9 cellular contexts compared by ENCODE assay signal in the genomic region with DNA sequence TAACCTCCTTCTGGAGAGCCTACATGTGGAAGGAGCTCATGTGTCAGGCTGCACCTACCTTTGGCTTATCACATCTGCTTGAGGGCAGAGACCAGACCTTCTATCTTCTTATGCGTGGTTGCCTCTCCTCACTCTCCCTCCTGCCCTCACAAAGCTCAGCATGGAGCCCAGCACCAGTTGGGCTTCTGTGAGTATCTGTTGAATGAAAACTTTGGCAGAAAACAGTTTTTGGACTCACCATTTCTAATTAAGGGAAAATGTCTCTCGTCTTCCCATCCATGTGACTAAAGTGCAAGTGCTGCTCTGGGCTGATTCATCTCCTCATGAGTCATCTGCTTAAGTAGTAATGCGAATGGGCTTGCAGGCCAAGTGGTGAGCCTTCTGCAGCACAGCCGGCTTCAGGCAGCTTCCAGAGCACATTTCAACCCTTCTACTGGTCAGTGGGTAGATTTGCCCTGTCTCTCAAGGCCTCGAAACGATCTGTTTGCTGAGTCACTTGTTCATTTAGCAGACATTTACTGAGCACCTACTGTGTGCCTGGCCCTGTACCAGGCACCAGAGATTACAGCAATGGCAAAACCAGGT.
A peak's percentile ranks its signal among the peaks of the same experiment; 100 is the strongest.
DNase-seq lines count a peak whose midpoint lies in the region; ATAC-seq and TF ChIP-seq lines count a peak whose summit lies in the region.
"Had no signal": no experiment of that assay in that cellular context is flagged by ENCODE, and none has a peak within 500 bp of the region (broad histone marks: within the 10 kb centered on the region; RNA-seq: fewer than 3 reads in every experiment).

No MANE protein-coding gene starts in this region.

- DNase-seq in MCF 10A (ENCODE audit: unreplicated experiment) (peak; percentile 94), breast epithelium (ENCODE audit: low spot score in 2 of 2) (no peak), right atrium auricular region (ENCODE audit: low spot score) (peak; percentile 72), ureter (ENCODE audit: low spot score) (peak; percentile 47), NCI-H1105 (lab: John Stamatoyannopoulos, UW) (no peak)

- POLR2A ChIA-PET in MCF 10A (lab: Yijun Ruan, JAX): interaction anchor here (0.8 to 5.2 kb wide), 6 partner anchors 10 to 226 kb away, joined by 3 to 53 read pairs (median 4); a partner anchor contains a TSS

- no peak for TF ChIP-seq POLR2A in breast epithelium (IDR thresholded peaks at IDR 0.05)

- H3K4me1 ChIP-seq in breast epithelium: no peaks in the 10 kb centered on the region
- peaks cover 0 to 46% of the 10 kb centered on the region in 2 donors for H3K4me1 ChIP-seq in right atrium auricular region

- BruUV-seq in MCF 10A (replicated peaks; lab: Mats Ljungman, UMichigan): no TSS peak

- H3K27me3 Mint-ChIP-seq in MCF 10A (ENCODE audit: insufficient read depth, unreplicated experiment): no peaks in the 10 kb centered on the region
- H3K27me3 Mint-ChIP-seq: memory B cell had no signal

- H3K4me3 Mint-ChIP-seq in MCF 10A (ENCODE audit: unreplicated experiment): peak overlapping the region; percentile 1
- H3K4me3 Mint-ChIP-seq: memory B cell had no signal

- H3K4me1 Mint-ChIP-seq in MCF 10A (ENCODE audit: insufficient read depth, unreplicated experiment): peaks cover 31% of the 10 kb centered on the region

- H3K27me3 ChIP-seq in breast epithelium (no peaks in the 10 kb centered on the region), right atrium auricular region (no peaks in the 10 kb centered on the region)

- no peak for TF ChIP-seq CTCF in MCF 10A (IDR thresholded peaks at IDR 0.05; ENCODE audit: unreplicated experiment)
- no peak for TF ChIP-seq CTCF in breast epithelium (IDR thresholded peaks at IDR 0.05)
- TF ChIP-seq CTCF in right atrium auricular region (IDR thresholded peaks at IDR 0.05): no peak

- peak overlapping the region; percentile 85 for H3K27ac Mint-ChIP-seq in MCF 10A (ENCODE audit: low read depth, unreplicated experiment)
- H3K27ac Mint-ChIP-seq: memory B cell had no signal

- H3K27ac ChIP-seq in breast epithelium (peak overlapping the region in 1 of 2 donors; percentile 27), right atrium auricular region (peak overlapping the region; percentile 18 to 48)

- H3K9me3 ChIP-seq in breast epithelium (no peaks in the 10 kb centered on the region), right atrium auricular region (no peaks in the 10 kb centered on the region)

- H3K4me3 ChIP-seq in breast epithelium (no peak overlapping the region), right atrium auricular region (no peak overlapping the region)

- intact Hi-C loops in MCF 10A (cut with micrococcal nuclease) (loop anchor here (10.0 kb wide), 2 partner anchors 168 to 868 kb away; no protein-coding TSS in a partner anchor), breast epithelium (cut with DNase I; ENCODE audit: low total_unique reads) (no loop called here)

- no peaks in the 10 kb centered on the region for H3K36me3 ChIP-seq in breast epithelium
- no peaks in the 10 kb centered on the region for H3K36me3 ChIP-seq in right atrium auricular region

- H3K9me3 Mint-ChIP-seq in MCF 10A (ENCODE audit: unreplicated experiment): no peaks in the 10 kb centered on the region
- H3K9me3 Mint-ChIP-seq: memory B cell had no signal

- CTCF ChIA-PET in MCF 10A (lab: Yijun Ruan, JAX): interaction anchor here (0.6 to 1.5 kb wide), 6 partner anchors 14 to 869 kb away, joined by 3 to 14 read pairs (median 4); no protein-coding TSS in a partner anchor

- ATAC-seq in SK-N-SH treated with all-trans-retinoic acid at 6 μM for 48 hours (peak; percentile 95), GM21717 (IDR thresholded peaks at IDR 0.05; ENCODE audit: unreplicated experiment) (no peak), HG02973 (IDR thresholded peaks at IDR 0.05; ENCODE audit: unreplicated experiment) (no peak)

- no peaks in the 10 kb centered on the region for H3K36me3 Mint-ChIP-seq in MCF 10A (ENCODE audit: insufficient read depth, unreplicated experiment)

TF ChIP-seq in SK-N-SH treated with all-trans-retinoic acid at 6 μM for 48 hours, 23 proteins besides CTCF, POLR2A, EP300 and RAD21:
- TF ChIP-seq SNAI2 (CRISPR knock-in tag; IDR thresholded peaks at IDR 0.05) (peak; percentile 20; the same call in 1 of the 2 replicates), ZFP3 (CRISPR knock-in tag; IDR thresholded peaks at IDR 0.05) (peak; percentile 51; the same call in 1 of the 2 replicates), ZFP30 (CRISPR knock-in tag; IDR thresholded peaks at IDR 0.05) (no peak), ZNF565 (CRISPR knock-in tag; conservative IDR thresholded peaks at IDR 0.05; ENCODE audit: low read depth) (no peak), ISL1 (CRISPR knock-in tag; IDR thresholded peaks at IDR 0.05) (peak; percentile 54), CSDC2 (CRISPR knock-in tag; IDR thresholded peaks at IDR 0.05) (0 out of 2 replicates have a peak, but pooled peaks have one; percentile 71)
- TF ChIP-seq, protein P1, sequence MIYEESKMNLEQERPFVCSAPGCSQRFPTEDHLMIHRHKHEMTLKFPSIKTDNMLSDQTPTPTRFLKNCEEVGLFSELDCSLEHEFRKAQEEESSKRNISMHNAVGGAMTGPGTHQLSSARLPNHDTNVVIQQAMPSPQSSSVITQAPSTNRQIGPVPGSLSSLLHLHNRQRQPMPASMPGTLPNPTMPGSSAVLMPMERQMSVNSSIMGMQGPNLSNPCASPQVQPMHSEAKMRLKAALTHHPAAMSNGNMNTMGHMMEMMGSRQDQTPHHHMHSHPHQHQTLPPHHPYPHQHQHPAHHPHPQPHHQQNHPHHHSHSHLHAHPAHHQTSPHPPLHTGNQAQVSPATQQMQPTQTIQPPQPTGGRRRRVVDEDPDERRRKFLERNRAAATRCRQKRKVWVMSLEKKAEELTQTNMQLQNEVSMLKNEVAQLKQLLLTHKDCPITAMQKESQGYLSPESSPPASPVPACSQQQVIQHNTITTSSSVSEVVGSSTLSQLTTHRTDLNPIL (CRISPR knock-in tag; IDR thresholded peaks at IDR 0.05; ENCODE audit: low read depth): no peak
- TF ChIP-seq, protein P2, sequence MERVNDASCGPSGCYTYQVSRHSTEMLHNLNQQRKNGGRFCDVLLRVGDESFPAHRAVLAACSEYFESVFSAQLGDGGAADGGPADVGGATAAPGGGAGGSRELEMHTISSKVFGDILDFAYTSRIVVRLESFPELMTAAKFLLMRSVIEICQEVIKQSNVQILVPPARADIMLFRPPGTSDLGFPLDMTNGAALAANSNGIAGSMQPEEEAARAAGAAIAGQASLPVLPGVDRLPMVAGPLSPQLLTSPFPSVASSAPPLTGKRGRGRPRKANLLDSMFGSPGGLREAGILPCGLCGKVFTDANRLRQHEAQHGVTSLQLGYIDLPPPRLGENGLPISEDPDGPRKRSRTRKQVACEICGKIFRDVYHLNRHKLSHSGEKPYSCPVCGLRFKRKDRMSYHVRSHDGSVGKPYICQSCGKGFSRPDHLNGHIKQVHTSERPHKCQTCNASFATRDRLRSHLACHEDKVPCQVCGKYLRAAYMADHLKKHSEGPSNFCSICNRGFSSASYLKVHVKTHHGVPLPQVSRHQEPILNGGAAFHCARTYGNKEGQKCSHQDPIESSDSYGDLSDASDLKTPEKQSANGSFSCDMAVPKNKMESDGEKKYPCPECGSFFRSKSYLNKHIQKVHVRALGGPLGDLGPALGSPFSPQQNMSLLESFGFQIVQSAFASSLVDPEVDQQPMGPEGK (CRISPR knock-in tag; IDR thresholded peaks at IDR 0.05; ENCODE audit: borderline replicate concordance): no peak

Comparison
In these comparisons a context has a peak if more than half of its experiments do, and no peak if none do; other contexts are left out.
1. DNase-seq: peak in MCF 10A (single experiment), right atrium auricular region (single experiment) and ureter (single experiment); none in breast epithelium (0 of 2) and NCI-H1105 (single experiment).